ENCODE assay signal across 17 cellular contexts in the genomic region with DNA sequence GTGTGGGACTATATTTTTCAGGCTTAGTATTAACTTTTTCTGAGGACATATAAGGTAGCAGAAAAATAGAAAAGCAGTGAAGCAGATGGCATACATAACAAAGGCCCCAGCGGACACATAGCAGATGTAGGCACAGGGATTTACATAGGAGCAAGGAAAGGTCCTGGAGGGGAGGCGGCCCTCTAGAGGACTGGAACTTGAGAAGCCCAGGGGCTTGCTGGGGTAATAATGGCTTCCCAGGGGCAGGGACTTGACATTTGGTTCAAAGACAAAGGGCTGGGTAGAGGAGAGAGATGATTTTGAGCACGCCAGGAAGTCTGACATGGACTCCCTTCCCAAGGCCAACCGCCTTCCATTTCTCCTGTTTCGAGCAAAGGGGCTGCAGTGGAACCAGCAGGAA. TPM values are rescaled to one million over a fixed set of nuclear protein-coding genes. Genes with fewer than 3 reads are reported as not detected.
DNase-seq lines count a peak whose midpoint lies in the region; ATAC-seq, FAIRE-seq and TF ChIP-seq lines count a peak whose summit lies in the region.
"Had no signal": no experiment of that assay in that cellular context is flagged by ENCODE, and none has a peak within 500 bp of the region (broad histone marks: within the 10 kb centered on the region; RNA-seq: fewer than 3 reads in every experiment).

No MANE protein-coding gene starts in this region.

- H4K8ac ChIP-seq in mesendoderm (ENCODE audit: low read depth, low read length) = no peak overlapping the region

- H3K4me3 ChIP-seq in HUES48 (ENCODE audit: low read depth, low read length) (no peak overlapping the region), K562 (no peak overlapping the region), mesendoderm (ENCODE audit: low read length) (no peak overlapping the region)

- in situ Hi-C loops in K562 (cut with MboI) = no loop called here

- no peak overlapping the region for H3K23ac ChIP-seq in mesendoderm (ENCODE audit: low read length)

- no peak overlapping the region for H3K4me2 ChIP-seq in K562 (ENCODE audit: insufficient read depth, low read length)
- H3K4me2 ChIP-seq in mesendoderm (ENCODE audit: low read length) = no peak overlapping the region

- H3K79me2 ChIP-seq in K562 (ENCODE audit: control insufficient read depth, insufficient read depth, low read length) (no peaks in the 10 kb centered on the region), mesendoderm (ENCODE audit: control insufficient read depth, insufficient read depth, low read length) (no peaks in the 10 kb centered on the region)

- no peaks in the 10 kb centered on the region for H3K36me3 ChIP-seq in HUES48 (ENCODE audit: control insufficient read depth, insufficient read depth, low read length)
- H3K36me3 ChIP-seq in K562 (ENCODE audit: control insufficient read depth, insufficient read depth, low read length) = no peaks in the 10 kb centered on the region
- H3K36me3 ChIP-seq in mesendoderm (ENCODE audit: control insufficient read depth, insufficient read depth, low read length) = no peaks in the 10 kb centered on the region

- ATAC-seq in K562 = peak; percentile 64

- H3K4ac ChIP-seq in mesendoderm (ENCODE audit: low read depth, low read length) = no peak overlapping the region

- H2BK5ac ChIP-seq in mesendoderm (ENCODE audit: low read length) = no peak overlapping the region

- DNase-seq in DMS 273 treated with DMSO at 0.1 percent for 48 hours (lab: John Stamatoyannopoulos, UW) (peak; percentile 76), K562 (ENCODE audit: extremely low read depth in 1 of 4, low spot score in 3 of 4) (peak in 1 of 4 experiments; percentile 12), mesendoderm (peak; percentile 70), NCI-H2029 treated with DMSO at 0.1 percent for 48 hours (lab: John Stamatoyannopoulos, UW) (no peak), NCI-H1436 treated with DMSO at 0.1 percent for 48 hours (lab: John Stamatoyannopoulos, UW) (no peak), GDM1 (lab: John Stamatoyannopoulos, UW) (no peak)
- DNase-seq: DMS153, KBM-7, MV-4-11, NCI-H1417 treated with DMSO at 0.1 percent for 48 hours, NCI-H2081 treated with DMSO at 0.1 percent for 48 hours, NCI-H345, NCI-H748 treated with DMSO at 0.1 percent for 48 hours had no signal

- H3K18ac ChIP-seq in mesendoderm (ENCODE audit: low read length) = no peak overlapping the region

- intact Hi-C loops in K562 (cut with micrococcal nuclease) = no loop called here

- POLR2A ChIA-PET in K562 (lab: Yijun Ruan, JAX) = no interaction called here

- TF ChIP-seq RAD21 in K562 (CRISPR knock-in tag; conservative IDR thresholded peaks at IDR 0.05 in 1 of 2, IDR thresholded peaks at IDR 0.05 in 1 of 2) = no peak

- no peaks in the 10 kb centered on the region for H4K20me1 ChIP-seq in K562 (replicated peaks; ENCODE audit: control insufficient read depth, insufficient read depth, low read length)

- no peak for TF ChIP-seq EP300 in K562 (IDR thresholded peaks at IDR 0.05; ENCODE audit: low read length)

- no peak overlapping the region for H2BK15ac ChIP-seq in mesendoderm (replicated peaks; ENCODE audit: low read depth)

- peaks cover 14% of the 10 kb centered on the region for H3K4me1 ChIP-seq in HUES48 (ENCODE audit: control insufficient read depth, insufficient read depth, low read length)
- H3K4me1 ChIP-seq in K562 (replicated peaks in 1 of 2; ENCODE audit: control insufficient read depth in 2 of 2, insufficient read depth in 2 of 2, low read length in 2 of 2) = no peaks in the 10 kb centered on the region
- H3K4me1 ChIP-seq in mesendoderm (ENCODE audit: control insufficient read depth, low read depth, low read length) = no peaks in the 10 kb centered on the region

- FAIRE-seq in K562 (lab: Jason Lieb, UNC) = no peak
- FAIRE-seq: GM19239 had no signal

- no peak overlapping the region for H2AK5ac ChIP-seq in mesendoderm (ENCODE audit: low read length)

- H2BK120ac ChIP-seq in mesendoderm (ENCODE audit: low read depth, low read length) = no peak overlapping the region

- H2AFZ ChIP-seq in K562 (ENCODE audit: low read depth, low read length) = no peak overlapping the region

- H3K27ac ChIP-seq in HUES48 (ENCODE audit: low read depth, low read length) (peak overlapping the region; percentile 48), K562 (ENCODE audit: extremely low read depth, low read depth, low read length) (no peak overlapping the region), mesendoderm (ENCODE audit: low read depth, low read length) (no peak overlapping the region)
- H3K27ac ChIP-seq: C4-2B, HL-60 had no signal

- no peak overlapping the region for H3K56ac ChIP-seq in mesendoderm (ENCODE audit: low read length)

- TF ChIP-seq POLR2A in K562 (conservative IDR thresholded peaks at IDR 0.05) = no peak

- H3K27me3 ChIP-seq in HUES48 (ENCODE audit: control insufficient read depth, insufficient read depth, low read length) (peaks cover 10% of the 10 kb centered on the region), K562 (ENCODE audit: control insufficient read depth in 2 of 2, insufficient read depth in 2 of 2, low read length in 2 of 2) (peaks cover 8 to 10% of the 10 kb centered on the region in 2 experiments; a peak in 3 of 5 replicates), mesendoderm (ENCODE audit: insufficient read depth, low read length, poor library complexity) (no peaks in the 10 kb centered on the region)

- H3K9ac ChIP-seq in HUES48 (ENCODE audit: low read depth, low read length) (no peak overlapping the region), K562 (ENCODE audit: insufficient read depth in 1 of 2, low read depth in 2 of 2, low read length in 2 of 2) (no peak overlapping the region), mesendoderm (ENCODE audit: low read length) (no peak overlapping the region)

- CTCF ChIA-PET in K562 (lab: Yijun Ruan, JAX; ENCODE audit: low intra/inter-chr PET ratio) = no interaction called here

- H3K9me1 ChIP-seq in K562 (ENCODE audit: control insufficient read depth, insufficient read depth, low read length) = no peaks in the 10 kb centered on the region

- no peaks in the 10 kb centered on the region for H3K79me1 ChIP-seq in mesendoderm (ENCODE audit: low read length)

- H4K5ac ChIP-seq in mesendoderm (ENCODE audit: low read length) = no peak overlapping the region

- WGBS in K562 (ENCODE audit: insufficient coverage, low coverage, missing lambda C conversion rate) = 32% methylated on average over 5 of the region's 5 CpGs
- no CpG with 5 or more reads among the region's 5 CpGs for WGBS in mesendoderm (ENCODE audit: extremely low coverage, insufficient coverage, low lambda C conversion rate)

- BruUV-seq in K562 (replicated peaks; lab: Mats Ljungman, UMichigan) = no TSS peak

- H3K9me3 ChIP-seq in HUES48 (ENCODE audit: control insufficient read depth, insufficient read depth, low read length) (no peaks in the 10 kb centered on the region), K562 (replicated peaks; ENCODE audit: control insufficient read depth, insufficient read depth, low read depth, low read length) (no peaks in the 10 kb centered on the region)

- no peak for TF ChIP-seq CTCF in K562 (IDR thresholded peaks at IDR 0.05 in 2 of 3, conservative IDR thresholded peaks at IDR 0.05 in 1 of 3; ENCODE audit: insufficient read depth in 2 of 3, low read depth in 1 of 3, low read length in 3 of 3)

TF ChIP-seq in K562, 482 proteins besides CTCF, POLR2A, EP300 and RAD21:
- TF ChIP-seq RAD51 (IDR thresholded peaks at IDR 0.05; ENCODE audit: borderline replicate concordance, low read depth) (no peak), ARHGAP35 (IDR thresholded peaks at IDR 0.05; ENCODE audit: partially characterized antibody) (no peak), ZNF766 (CRISPR knock-in tag; conservative IDR thresholded peaks at IDR 0.05) (no peak)

RNA-seq across cellular contexts. Expression of a gene that starts 31.7 kb away (rescaled TPM):
- total RNA-seq in K562 (2011; cell fraction: chromatin; rRNA removed; ENCODE audit: low replicate concordance) = 6.2 and 19.2 TPM in 2 replicates
- total RNA-seq in K562 (2011; cell fraction: nucleolus; rRNA removed) = 7.7 and 8.6 TPM in 2 replicates
- 11.4 and 19.8 TPM in 2 replicates for total RNA-seq in K562 (2011; cell fraction: nucleoplasm; rRNA removed)
- 16.3 and 26.2 TPM in 2 replicates for total RNA-seq in K562 (2014; rRNA removed)
- 20.2 and 24.9 TPM in 2 replicates for total RNA-seq in K562 (2014; rRNA removed; fragmentation: Illumina TruSeq; extraction: Trizol)
- total RNA-seq in K562 (2015; rRNA removed; fragmentation: Illumina TruSeq; extraction: Trizol) = 18.3 and 19.8 TPM in 2 replicates
- total RNA-seq in K562 (2021) = 26.6 and 29.5 TPM in 2 replicates
- polyA plus RNA-seq in K562 (2011; rRNA removed) = 21.9 and 27.6 TPM in 2 replicates
- 4.4 and 20.5 TPM in 2 replicates for polyA plus RNA-seq in K562 (2011; cell fraction: cytosol; rRNA removed)
- polyA plus RNA-seq in K562 (2011; cell fraction: nucleus; rRNA removed) = 10.1 and 13.0 TPM in 2 replicates
- 15.8 and 42.2 TPM in 2 replicates for polyA plus RNA-seq in K562 (2012)
- polyA plus RNA-seq in K562 (2014; fragmentation: Illumina TruSeq; extraction: Trizol) = 9.9 and 10.1 TPM in 2 replicates
- polyA plus RNA-seq in K562 (2014; fragmentation: Nextera tagmentation; extraction: Ambion mirVana) = 1 to 10 TPM; 5.6 to 7.6 TPM
- 7.2 and 9.3 TPM in 2 replicates for polyA plus RNA-seq in K562 (2014; rRNA removed)
- polyA minus RNA-seq in K562 (2011; rRNA and poly(A)+ RNA removed) = 22.5 and 24.7 TPM in 2 replicates
- polyA minus RNA-seq in K562 (2011; cell fraction: cytosol; rRNA and poly(A)+ RNA removed) = 10.1 and 16.5 TPM in 2 replicates
- 8.5 and 10.9 TPM in 2 replicates for polyA minus RNA-seq in K562 (2011; cell fraction: nucleus; rRNA and poly(A)+ RNA removed)
- 9.2 TPM for polyA plus RNA-seq in mesendoderm (2013, experiment 1 of 2)
- polyA plus RNA-seq in mesendoderm (2013, experiment 2 of 2) = 9.2 TPM

RNA-seq across cellular contexts. Expression of a gene that starts 59.6 kb away (rescaled TPM):
- not detected in 2 replicates for total RNA-seq in K562 (2011; cell fraction: chromatin; rRNA removed; ENCODE audit: low replicate concordance)
- total RNA-seq in K562 (2011; cell fraction: nucleolus; rRNA removed) = not detected in 2 replicates
- not detected in 2 replicates for total RNA-seq in K562 (2011; cell fraction: nucleoplasm; rRNA removed)
- not detected in 2 replicates for total RNA-seq in K562 (2014; rRNA removed)
- total RNA-seq in K562 (2014; rRNA removed; fragmentation: Illumina TruSeq; extraction: Trizol) = not detected in 2 replicates
- not detected in 2 replicates for total RNA-seq in K562 (2015; rRNA removed; fragmentation: Illumina TruSeq; extraction: Trizol)
- total RNA-seq in K562 (2021) = not detected in 2 replicates
- not detected in 2 replicates for polyA plus RNA-seq in K562 (2011; rRNA removed)
- polyA plus RNA-seq in K562 (2011; cell fraction: cytosol; rRNA removed) = not detected in 2 replicates
- polyA plus RNA-seq in K562 (2011; cell fraction: nucleus; rRNA removed) = not detected in 2 replicates
- not detected in 2 replicates for polyA plus RNA-seq in K562 (2012)
- polyA plus RNA-seq in K562 (2014; fragmentation: Illumina TruSeq; extraction: Trizol) = not detected in 2 replicates
- not detected for polyA plus RNA-seq in K562 (2014; fragmentation: Nextera tagmentation; extraction: Ambion mirVana)
- not detected in 2 replicates for polyA plus RNA-seq in K562 (2014; rRNA removed)
- polyA minus RNA-seq in K562 (2011; rRNA and poly(A)+ RNA removed) = not detected in 2 replicates
- polyA minus RNA-seq in K562 (2011; cell fraction: cytosol; rRNA and poly(A)+ RNA removed) = not detected in 2 replicates
- not detected in 2 replicates for polyA minus RNA-seq in K562 (2011; cell fraction: nucleus; rRNA and poly(A)+ RNA removed)
- polyA plus RNA-seq in mesendoderm (2013, experiment 1 of 2) = not detected
- not detected for polyA plus RNA-seq in mesendoderm (2013, experiment 2 of 2)

Comparison
In these comparisons a context has a peak if more than half of its experiments do, and no peak if none do; other contexts are left out.
1. DNase-seq: peak in DMS 273 treated with DMSO at 0.1 percent for 48 hours (single experiment) and mesendoderm (single experiment); none in NCI-H2029 treated with DMSO at 0.1 percent for 48 hours (single experiment), NCI-H1436 treated with DMSO at 0.1 percent for 48 hours (single experiment) and GDM1 (single experiment).